In the genomic region with DNA sequence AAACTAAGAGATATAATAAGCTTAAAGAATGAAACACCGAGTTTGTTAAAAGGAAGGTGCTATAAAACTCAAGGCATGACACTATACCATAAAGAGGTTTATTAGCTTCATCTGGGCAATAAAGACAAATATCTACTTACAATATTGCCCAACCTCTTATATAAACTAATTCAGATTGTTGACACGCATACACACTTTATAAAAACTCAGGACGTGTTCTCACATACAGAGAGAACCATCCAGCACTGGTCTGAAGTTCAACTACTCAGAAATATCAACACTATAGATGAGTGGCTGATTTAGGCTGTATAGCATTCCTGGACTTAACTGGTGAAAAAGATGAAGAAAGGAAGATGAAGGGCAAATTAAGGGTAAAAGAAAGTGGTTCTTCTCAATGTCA, we compare ENCODE assay signal across 21 cellular contexts.
DNase-seq lines count a peak whose midpoint lies in the region; ATAC-seq, FAIRE-seq and TF ChIP-seq lines count a peak whose summit lies in the region.
"Had no signal": no experiment of that assay in that cellular context is flagged by ENCODE, and none has a peak within 500 bp of the region (broad histone marks: within the 10 kb centered on the region; RNA-seq: fewer than 3 reads in every experiment).

No MANE protein-coding gene starts in this region.

- no TSS peak for BruUV-seq in HepG2 (replicated peaks; lab: Mats Ljungman, UMichigan)

- WGBS in small intestine, 3 donors = 20 to 60% (median 42%) methylated on average over 3 of the region's 3 CpGs
- 94% methylated on average over 3 of the region's 3 CpGs for WGBS in HepG2 (ENCODE audit: low lambda C conversion rate)

- FAIRE-seq in colon (lab: Jason Lieb, UNC) (peak; percentile 71), small intestine (lab: Jason Lieb, UNC) (no peak), HepG2 (lab: Jason Lieb, UNC) (no peak)
- FAIRE-seq: A204.1, GM12891, GM18507, H54 had no signal

- no peak for TF ChIP-seq RAD21 in HepG2 (CRISPR knock-in tag; IDR thresholded peaks at IDR 0.05)

- H3K79me2 ChIP-seq in HepG2 (ENCODE audit: insufficient read depth, low read length) = peaks cover 3% of the 10 kb centered on the region

- no peak for TF ChIP-seq CTCF in mucosa of descending colon (IDR thresholded peaks at IDR 0.05)
- no peak for TF ChIP-seq CTCF in HepG2 (CRISPR knock-in tag; IDR thresholded peaks at IDR 0.05)

- no peaks in the 10 kb centered on the region for H4K20me1 ChIP-seq in HepG2 (ENCODE audit: insufficient read depth, low read length)
- H4K20me1 ChIP-seq: BLaER1 had no signal

- in situ Hi-C loops in HepG2 (cut with HindIII; ENCODE audit: extremely low pct_ligation_motif_present, low pct_unique_long_range_greater_than_20kb) = no loop called here

- no peak overlapping the region for H3K9ac ChIP-seq in HepG2 (ENCODE audit: insufficient read depth, low read depth, low read length)
- H3K9ac ChIP-seq: BLaER1 had no signal

- CTCF ChIA-PET in HepG2 (lab: Yijun Ruan, JAX; ENCODE audit: low intra/inter-chr PET ratio, low total read pairs) = no interaction called here

- no peak for TF ChIP-seq EP300 in HepG2 (IDR thresholded peaks at IDR 0.05; ENCODE audit: low read depth in 2 of 2, low read length in 2 of 2)
- no peak for TF ChIP-seq EP300 in HepG2 (CRISPR knock-in tag; IDR thresholded peaks at IDR 0.05; ENCODE audit: borderline replicate concordance)

- no peak overlapping the region for H2AFZ ChIP-seq in HepG2 (ENCODE audit: low read length)

- H3K9me3 ChIP-seq in mucosa of descending colon = no peaks in the 10 kb centered on the region
- H3K9me3 ChIP-seq in small intestine (ENCODE audit: control insufficient read depth, low read depth) = no peaks in the 10 kb centered on the region
- peaks cover 4% of the 10 kb centered on the region; the same call in 1 of the 2 replicates for H3K9me3 ChIP-seq in HepG2 (ENCODE audit: low read length)
- H3K9me3 ChIP-seq: BLaER1, Caco-2, HAP-1 had no signal

- POLR2A ChIA-PET in HepG2 (lab: Yijun Ruan, JAX) = no interaction called here

- ATAC-seq in mucosa of descending colon (peak; percentile 93), HepG2 (no peak)
- ATAC-seq: CD8-positive, alpha-beta T cell had no signal

- no peak for TF ChIP-seq POLR2A in HepG2 (IDR thresholded peaks at IDR 0.05; ENCODE audit: insufficient read depth in 1 of 2, low read depth in 2 of 2, low read length in 2 of 2)

- no peak overlapping the region for H3K4me2 ChIP-seq in HepG2 (ENCODE audit: low read depth, low read length)
- H3K4me2 ChIP-seq: BLaER1 had no signal

- intact Hi-C loops in mucosa of descending colon (cut with DNase I, micrococcal nuclease) = no loop called here
- intact Hi-C loops in HepG2 (cut with micrococcal nuclease; ENCODE audit: unreplicated experiment) = no loop called here

- H3K4me3 ChIP-seq in mucosa of descending colon (no peak overlapping the region), small intestine (ENCODE audit: low read depth in 1 of 2, low read length in 2 of 2) (no peak overlapping the region), HepG2 (replicated peaks in 1 of 3; ENCODE audit: insufficient read depth in 1 of 3, low read depth in 2 of 3, low read length in 3 of 3) (no peak overlapping the region)
- H3K4me3 ChIP-seq: BLaER1, HAP-1 had no signal

- H3K27me3 ChIP-seq in small intestine (ENCODE audit: control insufficient read depth in 2 of 2, insufficient read depth in 2 of 2, low read length in 2 of 2) (no peaks in the 10 kb centered on the region), HepG2 (ENCODE audit: control insufficient read depth in 1 of 2, insufficient read depth in 2 of 2, low read length in 2 of 2) (no peaks in the 10 kb centered on the region)
- H3K27me3 ChIP-seq: BLaER1 had no signal

- H3K36me3 ChIP-seq in mucosa of descending colon (ENCODE audit: low read depth) (no peaks in the 10 kb centered on the region), small intestine (ENCODE audit: control insufficient read depth in 2 of 2, insufficient read depth in 2 of 2, low read length in 2 of 2) (no peaks in the 10 kb centered on the region), HepG2 (replicated peaks in 1 of 2; ENCODE audit: control insufficient read depth in 1 of 2, insufficient read depth in 2 of 2, low read length in 2 of 2) (no peaks in the 10 kb centered on the region)
- H3K36me3 ChIP-seq: BLaER1, HAP-1 had no signal

- H3K27ac ChIP-seq in small intestine (ENCODE audit: low read depth in 1 of 2, low read length in 1 of 2) = no peak overlapping the region
- no peak overlapping the region for H3K27ac ChIP-seq in HepG2 (ENCODE audit: extremely low read length, insufficient read depth, low read length)
- H3K27ac ChIP-seq: BLaER1, C4-2B had no signal

- peaks cover 4% of the 10 kb centered on the region for H3K4me1 ChIP-seq in mucosa of descending colon (ENCODE audit: low read depth)
- no peaks in the 10 kb centered on the region for H3K4me1 ChIP-seq in small intestine (ENCODE audit: control insufficient read depth in 2 of 2, insufficient read depth in 1 of 2, low read depth in 1 of 2, low read length in 1 of 2)
- no peaks in the 10 kb centered on the region for H3K4me1 ChIP-seq in HepG2 (ENCODE audit: insufficient read depth, low read length)
- H3K4me1 ChIP-seq: BLaER1, Caco-2, HAP-1 had no signal

- DNase-seq in mucosa of descending colon (no peak), small intestine (peak; percentile 68), HepG2 (ENCODE audit: low spot score) (no peak), EL (no peak), NCI-H1105 treated with DMSO at 0.1 percent for 48 hours (lab: John Stamatoyannopoulos, UW) (no peak)
- DNase-seq: Caco-2; CD4-positive, CD25-positive, alpha-beta regulatory T cell; CD8-positive, alpha-beta T cell; DMS153; DND-41; GDM1; GOT3; HFFc6 had no signal

TF ChIP-seq in HepG2, 621 proteins besides CTCF, POLR2A, EP300 and RAD21:
- no peak for TF ChIP-seq ZNF792 (CRISPR knock-in tag; IDR thresholded peaks at IDR 0.05)
